9 cellular contexts compared by ENCODE assay signal in the genomic region with DNA sequence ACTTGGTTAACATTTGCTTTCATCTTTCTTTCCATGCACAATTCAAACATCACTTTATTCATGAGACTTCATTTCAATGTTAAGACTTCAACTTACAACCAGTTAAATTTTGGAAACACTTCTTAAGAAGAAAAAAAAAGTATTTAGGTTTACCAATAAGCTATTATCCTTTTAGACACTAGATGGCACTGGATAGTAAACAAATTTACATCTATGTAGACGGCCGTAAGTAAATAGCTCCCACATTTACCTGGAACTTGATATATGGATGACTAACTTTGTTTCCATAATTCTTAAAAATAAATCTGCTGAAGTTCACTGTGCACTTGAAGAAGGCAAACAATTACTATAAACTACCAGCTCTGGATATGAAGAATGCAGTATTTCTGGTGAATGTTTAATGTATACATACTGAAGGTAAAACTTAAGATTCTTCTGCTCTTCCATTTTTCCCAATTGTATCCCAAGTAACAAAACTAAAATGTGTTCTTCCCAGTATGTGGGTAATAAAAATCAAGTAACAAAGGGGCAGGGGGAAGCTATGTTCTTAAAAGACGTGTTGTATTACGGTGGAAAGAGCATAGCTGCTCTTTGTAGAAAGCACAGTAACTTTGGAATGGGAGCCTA.
DNase-seq lines count a peak whose midpoint lies in the region; ATAC-seq and TF ChIP-seq lines count a peak whose summit lies in the region.
"Had no signal": no experiment of that assay in that cellular context is flagged by ENCODE, and none has a peak within 500 bp of the region (broad histone marks: within the 10 kb centered on the region; RNA-seq: fewer than 3 reads in every experiment).

No MANE protein-coding gene starts in this region.

- no peaks in the 10 kb centered on the region for H4K20me1 ChIP-seq in SU-DHL-6 (ENCODE audit: low read depth, low read length)
- H4K20me1 ChIP-seq: BLaER1 treated with 17β-estradiol and CSF1 and Interleukin-3, amounts not matched to agents 10 nM and 100 nM had no signal

- no peaks in the 10 kb centered on the region for H3K36me3 ChIP-seq in SU-DHL-6 (ENCODE audit: low read length)
- H3K36me3 ChIP-seq: BLaER1 treated with 17β-estradiol and CSF1 and Interleukin-3, amounts not matched to agents 10 nM and 100 nM had no signal

- TF ChIP-seq CTCF in SU-DHL-6 (IDR thresholded peaks at IDR 0.05; ENCODE audit: insufficient read depth, low read length, poor library complexity, severe bottlenecking): peak; percentile 43

- ATAC-seq in activated naive CD4-positive, alpha-beta T cell treated with anti-CD3 and anti-CD28 coated beads, Interleukin-2, amount 50 U/mL, for 72 hours: no peak

- no peak overlapping the region for H3K4me2 ChIP-seq in SU-DHL-6 (ENCODE audit: low read depth, low read length, poor library complexity, severe bottlenecking)
- H3K4me2 ChIP-seq: BLaER1 treated with 17β-estradiol and CSF1 and Interleukin-3, amounts not matched to agents 10 nM and 100 nM had no signal

- no peaks in the 10 kb centered on the region; the same call in 1 of the 2 replicates for H3K9me3 ChIP-seq in SU-DHL-6 (ENCODE audit: insufficient read depth, low read length)

- no peak overlapping the region for H3K4me3 ChIP-seq in Jurkat, Clone E6-1 (ENCODE audit: low read length)
- H3K4me3 ChIP-seq in SU-DHL-6 (ENCODE audit: insufficient read depth, low read length, poor library complexity, severe bottlenecking): no peak overlapping the region
- H3K4me3 ChIP-seq: BLaER1 treated with 17β-estradiol and CSF1 and Interleukin-3, amounts not matched to agents 10 nM and 100 nM had no signal

- no peaks in the 10 kb centered on the region for H3K9me2 ChIP-seq in SU-DHL-6 (replicated peaks; ENCODE audit: insufficient read depth, low read length)

- no peak overlapping the region for H3K27ac ChIP-seq in SU-DHL-6 (ENCODE audit: low read depth, low read length)
- H3K27ac ChIP-seq: BLaER1 treated with 17β-estradiol and CSF1 and Interleukin-3, amounts not matched to agents 10 nM and 100 nM had no signal

- H3K27ac Mint-ChIP-seq in activated naive CD4-positive, alpha-beta T cell treated with anti-CD3 and anti-CD28 coated beads, Interleukin-2, amount 50 U/mL, for 72 hours: no peak overlapping the region

- no peak overlapping the region for H3K9ac ChIP-seq in SU-DHL-6 (ENCODE audit: low read length)
- H3K9ac ChIP-seq: BLaER1 treated with 17β-estradiol and CSF1 and Interleukin-3, amounts not matched to agents 10 nM and 100 nM had no signal

- no peaks in the 10 kb centered on the region for H3F3A ChIP-seq in SU-DHL-6 (ENCODE audit: insufficient read depth)

- no peak overlapping the region for H2AFZ ChIP-seq in SU-DHL-6 (ENCODE audit: low read depth, low read length, severe bottlenecking)

- H3K36me3 Mint-ChIP-seq in activated naive CD4-positive, alpha-beta T cell treated with anti-CD3 and anti-CD28 coated beads, Interleukin-2, amount 50 U/mL, for 72 hours: no peaks in the 10 kb centered on the region

- peak; percentile 23 for DNase-seq in NCI-H146 (lab: John Stamatoyannopoulos, UW)
- DNase-seq in NCI-H146 treated with DMSO at 0.1 percent for 48 hours (lab: John Stamatoyannopoulos, UW; ENCODE audit: unreplicated experiment): no peak
- DNase-seq in Jurkat, Clone E6-1 (ENCODE audit: low read depth, low spot score): peak; percentile 58
- DNase-seq in hepatic stellate cell (ENCODE audit: low spot score): peak; percentile 9
- DNase-seq in mesenteric fat pad (ENCODE audit: low spot score): no peak
- DNase-seq in activated CD4-positive, CD25-positive, alpha-beta regulatory T cell (lab: John Stamatoyannopoulos, UW): no peak
- no peak for DNase-seq in activated naive CD4-positive, alpha-beta T cell treated with anti-CD3 and anti-CD28 coated beads, Interleukin-2, amount 50 U/mL, for 72 hours (ENCODE audit: low spot score in 2 of 2)

- H3K79me2 ChIP-seq in SU-DHL-6 (ENCODE audit: insufficient read depth, low read length): no peaks in the 10 kb centered on the region

- H3K27me3 ChIP-seq in SU-DHL-6 (ENCODE audit: low read length): no peaks in the 10 kb centered on the region
- H3K27me3 ChIP-seq: BLaER1 treated with 17β-estradiol and CSF1 and Interleukin-3, amounts not matched to agents 10 nM and 100 nM had no signal

- H3K9me3 Mint-ChIP-seq in activated naive CD4-positive, alpha-beta T cell treated with anti-CD3 and anti-CD28 coated beads, Interleukin-2, amount 50 U/mL, for 72 hours: peaks cover 0 to 3% of the 10 kb centered on the region in 2 donors

Comparison
In these comparisons a context has a peak if more than half of its experiments do, and no peak if none do; other contexts are left out.
1. DNase-seq: peak in NCI-H146 (single experiment), Jurkat, Clone E6-1 (single experiment) and hepatic stellate cell (single experiment); none in NCI-H146 treated with DMSO at 0.1 percent for 48 hours (single experiment), mesenteric fat pad (single experiment), activated CD4-positive, CD25-positive, alpha-beta regulatory T cell (0 of 4) and activated naive CD4-positive, alpha-beta T cell treated with anti-CD3 and anti-CD28 coated beads, Interleukin-2, amount 50 U/mL, for 72 hours (0 of 2).